Comparison of ENCODE assay signal across 1 cellular context in the genomic region with DNA sequence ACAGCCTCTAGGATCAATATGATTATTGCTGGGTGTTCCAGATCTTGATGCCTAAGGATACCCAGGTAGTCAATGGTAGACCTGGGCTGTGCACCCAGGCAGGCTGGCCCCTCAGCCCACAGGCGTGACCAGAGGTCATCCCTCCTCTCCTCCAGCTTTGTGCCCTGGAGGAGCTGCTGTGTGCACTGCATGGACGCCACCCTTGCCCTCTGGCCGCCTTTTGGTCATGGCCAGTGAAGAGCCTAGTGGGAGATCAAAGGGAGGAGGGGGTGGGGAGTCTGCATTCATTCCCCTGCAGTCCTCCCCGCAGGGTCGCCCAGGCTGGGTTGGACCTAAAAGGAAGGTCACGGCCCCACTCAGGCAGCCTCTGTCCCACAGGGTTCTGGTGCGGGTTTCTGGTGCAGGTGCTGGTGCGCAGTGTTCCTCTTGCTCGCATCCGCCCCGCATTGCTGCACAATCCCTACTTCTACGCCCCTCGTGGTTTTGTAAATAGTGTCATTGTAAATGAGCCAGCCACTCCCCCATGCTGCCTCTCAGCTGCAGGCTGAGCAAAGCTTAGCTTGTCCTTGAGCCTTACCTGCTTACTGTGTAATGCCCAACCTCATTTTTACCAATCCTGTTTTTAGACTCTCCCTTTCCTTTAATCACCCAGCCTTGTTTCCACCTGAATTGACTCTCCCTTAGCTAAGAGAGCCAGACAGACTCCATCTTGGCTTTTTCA.
TF ChIP-seq lines count a peak whose summit lies in the region.

No MANE protein-coding gene starts in this region.

TF ChIP-seq in K562, 482 proteins besides CTCF, POLR2A, EP300 and RAD21 (continued from another document and continues in another):
- TF ChIP-seq ZMIZ1 (IDR thresholded peaks at IDR 0.05; ENCODE audit: low read depth in 2 of 2, low read length in 2 of 2) (no peak), NR2C2 (CRISPR knock-in tag; IDR thresholded peaks at IDR 0.05) (no peak), NR2C2 (tag; IDR thresholded peaks at IDR 0.05) (no peak), NFXL1 (CRISPR knock-in tag; IDR thresholded peaks at IDR 0.05) (no peak), HMGXB4 (CRISPR knock-in tag; IDR thresholded peaks at IDR 0.05) (no peak), HLTF (IDR thresholded peaks at IDR 0.05) (no peak), HMG20A (CRISPR knock-in tag; conservative IDR thresholded peaks at IDR 0.05) (no peak), IFI16 (CRISPR knock-in tag; IDR thresholded peaks at IDR 0.05) (no peak), PHF21A (IDR thresholded peaks at IDR 0.05; ENCODE audit: borderline replicate concordance, low read depth) (no peak), NR1H2 (CRISPR knock-in tag; IDR thresholded peaks at IDR 0.05) (no peak), CAMTA2 (CRISPR knock-in tag; conservative IDR thresholded peaks at IDR 0.05) (no peak), POLR2H (tag; IDR thresholded peaks at IDR 0.05; ENCODE audit: low read depth) (no peak), CEBPG (CRISPR knock-in tag; IDR thresholded peaks at IDR 0.05) (no peak), CEBPG (tag; conservative IDR thresholded peaks at IDR 0.05 in 1 of 2, IDR thresholded peaks at IDR 0.05 in 1 of 2) (no peak), ZBED1 (IDR thresholded peaks at IDR 0.05) (no peak), BACH1 (tag; IDR thresholded peaks at IDR 0.05) (no peak), SMAD1 (IDR thresholded peaks at IDR 0.05; ENCODE audit: low read depth, low read length, partially characterized antibody) (no peak), BCLAF1 (IDR thresholded peaks at IDR 0.05; ENCODE audit: borderline replicate concordance in 1 of 2, control insufficient read depth in 1 of 2, low read depth in 2 of 2, low read length in 1 of 2) (no peak), SIN3A (IDR thresholded peaks at IDR 0.05; ENCODE audit: borderline replicate concordance in 2 of 2, control insufficient read depth in 1 of 2, low read depth in 2 of 2, low read length in 2 of 2) (no peak), CCNT2 (IDR thresholded peaks at IDR 0.05; ENCODE audit: borderline replicate concordance, extremely low read depth, insufficient read length, low read depth, low read length) (no peak), KAT2B (IDR thresholded peaks at IDR 0.05; ENCODE audit: low read depth, low read length) (no peak), ZFP91 (CRISPR knock-in tag; IDR thresholded peaks at IDR 0.05) (no peak), FOXK2 (conservative IDR thresholded peaks at IDR 0.05 in 1 of 2, IDR thresholded peaks at IDR 0.05 in 1 of 2; ENCODE audit: low read depth in 2 of 2) (0 out of 4 replicates have a peak, but pooled peaks of 1 of the 2 experiments have one; percentile 38), ZSCAN29 (IDR thresholded peaks at IDR 0.05) (no peak), TCF7L2 (IDR thresholded peaks at IDR 0.05; ENCODE audit: low read depth, low read length) (no peak), RAD51 (IDR thresholded peaks at IDR 0.05; ENCODE audit: borderline replicate concordance, low read depth) (no peak), ELF1 (tag; IDR thresholded peaks at IDR 0.05) (no peak), U2AF2 (optimal IDR thresholded peaks at IDR 0.05; ENCODE audit: low read depth, low read length) (no peak), HDAC3 (IDR thresholded peaks at IDR 0.05; ENCODE audit: borderline replicate concordance, partially characterized antibody) (no peak), CSDE1 (IDR thresholded peaks at IDR 0.05) (no peak), DLX4 (CRISPR knock-in tag; IDR thresholded peaks at IDR 0.05) (no peak), ZNF41 (CRISPR knock-in tag; conservative IDR thresholded peaks at IDR 0.05) (peak; percentile 79; the same call in 1 of the 2 replicates), COPS2 (conservative IDR thresholded peaks at IDR 0.05) (no peak), PCBP2 (IDR thresholded peaks at IDR 0.05; ENCODE audit: low read depth, low read length, poor library complexity, severe bottlenecking) (no peak), XRCC4 (IDR thresholded peaks at IDR 0.05; ENCODE audit: extremely low read depth, insufficient read depth, insufficient read length) (no peak), CBX5 (IDR thresholded peaks at IDR 0.05; ENCODE audit: borderline replicate concordance, low read depth) (no peak), ZNF766 (CRISPR knock-in tag; conservative IDR thresholded peaks at IDR 0.05) (peak; percentile 81; the same call in 1 of the 2 replicates), ETV1 (tag; conservative IDR thresholded peaks at IDR 0.05; ENCODE audit: low read depth) (no peak)
- TF ChIP-seq, protein P1, sequence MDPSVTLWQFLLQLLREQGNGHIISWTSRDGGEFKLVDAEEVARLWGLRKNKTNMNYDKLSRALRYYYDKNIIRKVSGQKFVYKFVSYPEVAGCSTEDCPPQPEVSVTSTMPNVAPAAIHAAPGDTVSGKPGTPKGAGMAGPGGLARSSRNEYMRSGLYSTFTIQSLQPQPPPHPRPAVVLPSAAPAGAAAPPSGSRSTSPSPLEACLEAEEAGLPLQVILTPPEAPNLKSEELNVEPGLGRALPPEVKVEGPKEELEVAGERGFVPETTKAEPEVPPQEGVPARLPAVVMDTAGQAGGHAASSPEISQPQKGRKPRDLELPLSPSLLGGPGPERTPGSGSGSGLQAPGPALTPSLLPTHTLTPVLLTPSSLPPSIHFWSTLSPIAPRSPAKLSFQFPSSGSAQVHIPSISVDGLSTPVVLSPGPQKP (CRISPR knock-in tag; IDR thresholded peaks at IDR 0.05), result no peak
- TF ChIP-seq, protein P2, sequence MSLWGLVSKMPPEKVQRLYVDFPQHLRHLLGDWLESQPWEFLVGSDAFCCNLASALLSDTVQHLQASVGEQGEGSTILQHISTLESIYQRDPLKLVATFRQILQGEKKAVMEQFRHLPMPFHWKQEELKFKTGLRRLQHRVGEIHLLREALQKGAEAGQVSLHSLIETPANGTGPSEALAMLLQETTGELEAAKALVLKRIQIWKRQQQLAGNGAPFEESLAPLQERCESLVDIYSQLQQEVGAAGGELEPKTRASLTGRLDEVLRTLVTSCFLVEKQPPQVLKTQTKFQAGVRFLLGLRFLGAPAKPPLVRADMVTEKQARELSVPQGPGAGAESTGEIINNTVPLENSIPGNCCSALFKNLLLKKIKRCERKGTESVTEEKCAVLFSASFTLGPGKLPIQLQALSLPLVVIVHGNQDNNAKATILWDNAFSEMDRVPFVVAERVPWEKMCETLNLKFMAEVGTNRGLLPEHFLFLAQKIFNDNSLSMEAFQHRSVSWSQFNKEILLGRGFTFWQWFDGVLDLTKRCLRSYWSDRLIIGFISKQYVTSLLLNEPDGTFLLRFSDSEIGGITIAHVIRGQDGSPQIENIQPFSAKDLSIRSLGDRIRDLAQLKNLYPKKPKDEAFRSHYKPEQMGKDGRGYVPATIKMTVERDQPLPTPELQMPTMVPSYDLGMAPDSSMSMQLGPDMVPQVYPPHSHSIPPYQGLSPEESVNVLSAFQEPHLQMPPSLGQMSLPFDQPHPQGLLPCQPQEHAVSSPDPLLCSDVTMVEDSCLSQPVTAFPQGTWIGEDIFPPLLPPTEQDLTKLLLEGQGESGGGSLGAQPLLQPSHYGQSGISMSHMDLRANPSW (CRISPR knock-in tag; IDR thresholded peaks at IDR 0.05), result no peak
- TF ChIP-seq, protein P3, sequence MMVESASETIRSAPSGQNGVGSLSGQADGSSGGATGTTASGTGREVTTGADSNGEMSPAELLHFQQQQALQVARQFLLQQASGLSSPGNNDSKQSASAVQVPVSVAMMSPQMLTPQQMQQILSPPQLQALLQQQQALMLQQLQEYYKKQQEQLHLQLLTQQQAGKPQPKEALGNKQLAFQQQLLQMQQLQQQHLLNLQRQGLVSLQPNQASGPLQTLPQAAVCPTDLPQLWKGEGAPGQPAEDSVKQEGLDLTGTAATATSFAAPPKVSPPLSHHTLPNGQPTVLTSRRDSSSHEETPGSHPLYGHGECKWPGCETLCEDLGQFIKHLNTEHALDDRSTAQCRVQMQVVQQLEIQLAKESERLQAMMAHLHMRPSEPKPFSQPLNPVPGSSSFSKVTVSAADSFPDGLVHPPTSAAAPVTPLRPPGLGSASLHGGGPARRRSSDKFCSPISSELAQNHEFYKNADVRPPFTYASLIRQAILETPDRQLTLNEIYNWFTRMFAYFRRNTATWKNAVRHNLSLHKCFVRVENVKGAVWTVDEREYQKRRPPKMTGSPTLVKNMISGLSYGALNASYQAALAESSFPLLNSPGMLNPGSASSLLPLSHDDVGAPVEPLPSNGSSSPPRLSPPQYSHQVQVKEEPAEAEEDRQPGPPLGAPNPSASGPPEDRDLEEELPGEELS (CRISPR knock-in tag; IDR thresholded peaks at IDR 0.05; ENCODE audit: borderline replicate concordance), result no peak
- TF ChIP-seq, protein P4, sequence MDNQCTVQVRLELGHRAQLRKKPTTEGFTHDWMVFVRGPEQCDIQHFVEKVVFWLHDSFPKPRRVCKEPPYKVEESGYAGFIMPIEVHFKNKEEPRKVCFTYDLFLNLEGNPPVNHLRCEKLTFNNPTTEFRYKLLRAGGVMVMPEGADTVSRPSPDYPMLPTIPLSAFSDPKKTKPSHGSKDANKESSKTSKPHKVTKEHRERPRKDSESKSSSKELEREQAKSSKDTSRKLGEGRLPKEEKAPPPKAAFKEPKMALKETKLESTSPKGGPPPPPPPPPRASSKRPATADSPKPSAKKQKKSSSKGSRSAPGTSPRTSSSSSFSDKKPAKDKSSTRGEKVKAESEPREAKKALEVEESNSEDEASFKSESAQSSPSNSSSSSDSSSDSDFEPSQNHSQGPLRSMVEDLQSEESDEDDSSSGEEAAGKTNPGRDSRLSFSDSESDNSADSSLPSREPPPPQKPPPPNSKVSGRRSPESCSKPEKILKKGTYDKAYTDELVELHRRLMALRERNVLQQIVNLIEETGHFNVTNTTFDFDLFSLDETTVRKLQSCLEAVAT (IDR thresholded peaks at IDR 0.05), result no peak
- TF ChIP-seq, protein P5, sequence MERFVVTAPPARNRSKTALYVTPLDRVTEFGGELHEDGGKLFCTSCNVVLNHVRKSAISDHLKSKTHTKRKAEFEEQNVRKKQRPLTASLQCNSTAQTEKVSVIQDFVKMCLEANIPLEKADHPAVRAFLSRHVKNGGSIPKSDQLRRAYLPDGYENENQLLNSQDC (CRISPR knock-in tag; IDR thresholded peaks at IDR 0.05), result no peak
